Comparison of ENCODE assay signal across 6 cellular contexts in the genomic region with DNA sequence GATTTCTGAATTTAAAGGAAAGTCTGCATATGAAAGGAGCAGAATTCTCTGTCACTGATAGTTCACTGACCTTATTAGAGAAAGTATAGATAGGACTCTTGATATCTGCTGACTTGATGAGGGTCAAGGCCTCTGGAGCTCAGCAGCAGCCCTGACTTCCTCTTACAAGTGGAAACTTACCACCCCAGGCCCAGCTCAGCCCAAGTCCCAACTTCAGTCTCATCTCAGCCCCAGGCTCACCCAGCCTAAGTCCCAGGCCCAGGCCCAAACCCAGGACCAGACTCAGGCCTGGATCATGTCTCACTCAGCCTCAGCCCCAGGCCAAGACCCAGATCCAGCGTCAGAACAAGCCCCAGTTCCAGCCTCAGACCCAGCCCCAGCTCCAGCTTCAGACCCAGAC. TPM values are rescaled to one million over a fixed set of nuclear protein-coding genes. Genes with fewer than 3 reads are reported as not detected.
"Had no signal": no experiment of that assay in that cellular context is flagged by ENCODE, and none has a peak within 500 bp of the region (broad histone marks: within the 10 kb centered on the region; RNA-seq: fewer than 3 reads in every experiment).

No MANE protein-coding gene starts in this region.

RNA-seq across cellular contexts. Expression of gene SUCNR1, which starts 24.7 kb away (rescaled TPM):
- total RNA-seq: activated B cell treated with CpG ODN at 0.5 μM for 24 hours; activated naive CD4-positive, alpha-beta T cell treated with anti-CD3 and anti-CD28 coated beads, Interleukin-2, amount 50 U/mL, for 72 hours; dermis blood vessel endothelial cell; foreskin keratinocyte; T-cell; T-helper 2 cell treated with Interferon-gamma antibody and Interleukin-4, amounts not matched to agents 100 ng/mL and 5 ng/mL, for 36 hours had no signal
- polyA plus RNA-seq: foreskin keratinocyte had no signal
